ENCODE assay signal across 30 cellular contexts in genomic region chr6:165705941-165706340, GRCh38. TPM values are rescaled to one million over a fixed set of nuclear protein-coding genes. Genes with fewer than 3 reads are reported as not detected.
"Had no signal": no experiment of that assay in that cellular context is flagged by ENCODE, and none has a peak within 500 bp of the region (broad histone marks: within the 10 kb centered on the region; RNA-seq: fewer than 3 reads in every experiment).

No MANE protein-coding gene starts in this region.

- H3K4me3 ChIP-seq: ascending aorta, cardiac muscle cell had no signal

- H3K36me3 ChIP-seq: ascending aorta, cardiac muscle cell had no signal

- H3K27ac ChIP-seq: ascending aorta, cardiac muscle cell, VCaP had no signal

- ATAC-seq: activated CD8-positive, alpha-beta memory T cell treated with anti-CD3 and anti-CD28 coated beads, Interleukin-2, amount 10 ng/mL, durations not matched to agents 7 days and 5 days; activated CD8-positive, alpha-beta T cell treated with anti-CD3 and anti-CD28 coated beads, Interleukin-2, amount 10 ng/mL, durations not matched to agents 7 days and 5 days; activated naive CD8-positive, alpha-beta T cell treated with anti-CD3 and anti-CD28 coated beads, Interleukin-2, amount 50 U/mL, for 24 hours had no signal

- DNase-seq: activated B cell treated with CpG ODN at 0.5 μM for 24 hours; activated CD4-positive, alpha-beta memory T cell treated with anti-CD3 and anti-CD28 coated beads, Interleukin-2, amount 10 ng/mL, durations not matched to agents 7 days and 5 days; activated CD4-positive, alpha-beta T cell treated with anti-CD3 and anti-CD28 coated beads for 48 hours; activated CD4-positive, alpha-beta T cell treated with anti-CD3 and anti-CD28 coated beads, Interleukin-2, amount 10 ng/mL, durations not matched to agents 7 days and 5 days; activated CD4-positive, alpha-beta T cell treated with anti-CD3 and anti-CD28 coated beads, Interleukin-2, amount 50 U/mL, for 48 hours; activated CD4-positive, CD25-positive, alpha-beta regulatory T cell treated with anti-CD3 and anti-CD28 coated beads, Interleukin-2, amount 50 U/mL, for 72 hours; activated CD8-positive, alpha-beta memory T cell treated with anti-CD3 and anti-CD28 coated beads for 24 hours; activated CD8-positive, alpha-beta memory T cell treated with anti-CD3 and anti-CD28 coated beads, Interleukin-2, amount 10 ng/mL, durations not matched to agents 7 days and 5 days; activated CD8-positive, alpha-beta memory T cell treated with anti-CD3 and anti-CD28 coated beads, Interleukin-2, amount 50 U/mL, for 48 hours; activated CD8-positive, alpha-beta T cell treated with anti-CD3 and anti-CD28 coated beads, Interleukin-2, amount 10 ng/mL, durations not matched to agents 7 days and 5 days; activated effector memory CD4-positive, alpha-beta T cell treated with Interleukin-2 at 50 U/mL for 16 hours; activated gamma-delta T cell; activated naive CD4-positive, alpha-beta T cell treated with anti-CD3 and anti-CD28 coated beads, Interleukin-2, amount 10 ng/mL, durations not matched to agents 7 days and 5 days; activated naive CD4-positive, alpha-beta T cell treated with Interleukin-2 at 50 U/mL for 16 hours; activated naive CD8-positive, alpha-beta T cell treated with anti-CD3 and anti-CD28 coated beads, Interleukin-2, amount 10 ng/mL, durations not matched to agents 7 days and 5 days; activated naive CD8-positive, alpha-beta T cell treated with anti-CD3 and anti-CD28 coated beads, Interleukin-2, amount 50 U/mL, for 24 hours; activated T-cell treated with anti-CD3 and anti-CD28 coated beads, Interleukin-2, amount 50 U/mL, for 24 hours; activated T-cell treated with anti-CD3 and anti-CD28 coated beads, Interleukin-2, amount 50 U/mL, for 48 hours; amygdala; anterior cingulate cortex; SW 1271; T-helper 1 cell; T-helper 2 cell; T-helper 9 cell had no signal

- H3K27me3 ChIP-seq: ascending aorta had no signal

- FAIRE-seq: bronchial epithelial cell, TTC549 had no signal

- H3K9me3 ChIP-seq: ascending aorta had no signal

RNA-seq across cellular contexts. Expression of gene PDE10A, which starts 42.9 kb away (rescaled TPM):
- total RNA-seq: activated B cell treated with CpG ODN at 0.5 μM for 24 hours; activated CD4-positive, alpha-beta memory T cell treated with anti-CD3 and anti-CD28 coated beads, Interleukin-2, amount 10 ng/mL, durations not matched to agents 7 days and 5 days; activated CD4-positive, alpha-beta T cell treated with anti-CD3 and anti-CD28 coated beads, Interleukin-2, amount 10 ng/mL, durations not matched to agents 7 days and 5 days; activated CD8-positive, alpha-beta memory T cell treated with anti-CD3 and anti-CD28 coated beads, Interleukin-2, amount 10 ng/mL, durations not matched to agents 7 days and 5 days; activated CD8-positive, alpha-beta T cell treated with anti-CD3 and anti-CD28 coated beads, Interleukin-2, amount 10 ng/mL, durations not matched to agents 7 days and 5 days; activated naive CD8-positive, alpha-beta T cell treated with anti-CD3 and anti-CD28 coated beads, Interleukin-2, amount 10 ng/mL, durations not matched to agents 7 days and 5 days; activated T-helper 2 cell treated with anti-CD3 and anti-CD28 coated beads, Interferon-gamma antibody, Interleukin-2, Interleukin-4, amounts not matched to agents 10 μg/mL and 5 μg/mL and 100 μg/mL, durations not matched to agents 14 hours and 24 hours and 36 hours had no signal
